8 cellular contexts compared by ENCODE assay signal in genomic region chr1:100458925-100459814, GRCh38.
DNase-seq lines count a peak whose midpoint lies in the region; ATAC-seq and TF ChIP-seq lines count a peak whose summit lies in the region.

No MANE protein-coding gene starts in this region.

- H3K4ac ChIP-seq in neuronal stem cell (ENCODE audit: low read length): no peak overlapping the region

- no peak overlapping the region for H3K14ac ChIP-seq in neuronal stem cell (ENCODE audit: low read length)

- no peaks in the 10 kb centered on the region for H3K79me1 ChIP-seq in neuronal stem cell (ENCODE audit: low read depth, low read length)

- H2BK5ac ChIP-seq in neuronal stem cell (ENCODE audit: low read length): no peak overlapping the region

- H2BK120ac ChIP-seq in neuronal stem cell (ENCODE audit: low read depth, low read length): no peak overlapping the region

- H3K27me3 ChIP-seq in OCI-LY1 (ENCODE audit: insufficient read depth, low read length) (no peaks in the 10 kb centered on the region), neuronal stem cell (ENCODE audit: control insufficient read depth in 3 of 3, insufficient read depth in 3 of 3, low read depth in 1 of 3, low read length in 3 of 3) (no peaks in the 10 kb centered on the region), suprapubic skin (no peaks in the 10 kb centered on the region)

- no CpG with 5 or more reads among the region's 12 CpGs for WGBS in neuronal stem cell (ENCODE audit: extremely low coverage in 2 of 2, insufficient read length in 2 of 2, insufficient replicate concordance in 1 of 2), 2 donors
- WGBS in suprapubic skin: 25% methylated on average over 12 of the region's 12 CpGs

- H3F3A ChIP-seq in OCI-LY1 (ENCODE audit: insufficient read depth, low read length): no peaks in the 10 kb centered on the region

- H3K27ac ChIP-seq in OCI-LY1 (ENCODE audit: low read depth, low read length, poor library complexity, severe bottlenecking): no peak overlapping the region
- H3K27ac ChIP-seq in neuronal stem cell (replicated peaks; ENCODE audit: low read length): peak overlapping the region; percentile 41
- no peak overlapping the region for H3K27ac ChIP-seq in suprapubic skin

- H2AK5ac ChIP-seq in neuronal stem cell (ENCODE audit: low read depth, low read length): no peak overlapping the region

- H3K4me3 ChIP-seq in OCI-LY1 (ENCODE audit: low read depth, low read length, poor library complexity, severe bottlenecking) (no peak overlapping the region), neuronal stem cell (ENCODE audit: low read length in 2 of 2) (no peak overlapping the region), suprapubic skin (no peak overlapping the region)

- H2AFZ ChIP-seq in OCI-LY1 (ENCODE audit: low read length) (no peak overlapping the region), neuronal stem cell (ENCODE audit: low read length) (peak overlapping the region; percentile 47)

- H3K9me3 ChIP-seq in OCI-LY1 (ENCODE audit: low read length) (no peaks in the 10 kb centered on the region), neuronal stem cell (replicated peaks in 1 of 2; ENCODE audit: control insufficient read depth in 2 of 2, insufficient read depth in 1 of 2, low read depth in 1 of 2, low read length in 2 of 2) (no peaks in the 10 kb centered on the region), suprapubic skin (no peaks in the 10 kb centered on the region)

- H3K36me3 ChIP-seq in OCI-LY1 (ENCODE audit: insufficient read depth, low read length) (no peaks in the 10 kb centered on the region), neuronal stem cell (replicated peaks in 1 of 2; ENCODE audit: control insufficient read depth in 2 of 2, insufficient read depth in 2 of 2, low read length in 2 of 2) (peaks cover 2 to 11% of the 10 kb centered on the region in 2 donors), suprapubic skin (no peaks in the 10 kb centered on the region)

- H3K9ac ChIP-seq in OCI-LY1 (ENCODE audit: low read length): no peak overlapping the region
- H3K9ac ChIP-seq in neuronal stem cell (ENCODE audit: low read depth, low read length, poor library complexity): no peak overlapping the region

- no peaks in the 10 kb centered on the region for H3K9me2 ChIP-seq in OCI-LY1 (ENCODE audit: low read depth, low read length)

- H3K79me2 ChIP-seq in OCI-LY1 (ENCODE audit: insufficient read depth, low read length): no peaks in the 10 kb centered on the region

- H3K4me2 ChIP-seq in OCI-LY1 (ENCODE audit: low read length): no peak overlapping the region
- no peak overlapping the region for H3K4me2 ChIP-seq in neuronal stem cell (ENCODE audit: insufficient read depth, low read length, poor library complexity, severe bottlenecking)

- no peaks in the 10 kb centered on the region for H4K20me1 ChIP-seq in OCI-LY1 (ENCODE audit: insufficient read depth, low read length)

- no peak for TF ChIP-seq POLR2A in suprapubic skin (IDR thresholded peaks at IDR 0.05)

- no peak overlapping the region for H4K91ac ChIP-seq in neuronal stem cell (ENCODE audit: low read depth, low read length, poor library complexity)

- no peak overlapping the region for H3K23ac ChIP-seq in neuronal stem cell (ENCODE audit: low read depth, low read length, poor library complexity)

- TF ChIP-seq EP300 in suprapubic skin (IDR thresholded peaks at IDR 0.05): no peak

- H3K4me1 ChIP-seq in OCI-LY1 (ENCODE audit: insufficient read depth, low read length, severe bottlenecking) (peaks cover 8% of the 10 kb centered on the region), neuronal stem cell (ENCODE audit: control insufficient read depth in 2 of 2, insufficient read depth in 1 of 2, low read depth in 1 of 2, low read length in 2 of 2) (peaks cover 1 to 17% of the 10 kb centered on the region in 2 donors), suprapubic skin (peaks cover 10% of the 10 kb centered on the region)

- H3K18ac ChIP-seq in neuronal stem cell (ENCODE audit: low read length): no peak overlapping the region

- no peak overlapping the region for H2BK12ac ChIP-seq in neuronal stem cell (ENCODE audit: low read length)

- no peak overlapping the region for H2BK15ac ChIP-seq in neuronal stem cell (ENCODE audit: low read length)

- TF ChIP-seq CTCF in OCI-LY1 (IDR thresholded peaks at IDR 0.05; ENCODE audit: low read length) (peak; percentile 93), suprapubic skin (IDR thresholded peaks at IDR 0.05) (peak; percentile 68 to 80)

- DNase-seq in DMS53 treated with DMSO at 0.1 percent for 48 hours (lab: John Stamatoyannopoulos, UW; ENCODE audit: unreplicated experiment) (peak; percentile 93), HuH-7 (ENCODE audit: low spot score) (peak; percentile 32), fibroblast of peridontal ligament (ENCODE audit: extremely low read depth) (peak; percentile 89), neuronal stem cell (ENCODE audit: low spot score) (peak; percentile 67), suprapubic skin (ENCODE audit: low spot score in 2 of 2) (peak; percentile 74 to 81)
- peak; percentile 78 to 83 for DNase-seq in activated T-cell treated with anti-CD3 and anti-CD28 coated beads, Interleukin-2, amount 50 U/mL, for 48 hours

- H4K8ac ChIP-seq in neuronal stem cell (ENCODE audit: low read depth, low read length): no peak overlapping the region

- peak; percentile 87 for ATAC-seq in GM21528 (IDR thresholded peaks at IDR 0.05; ENCODE audit: low FRiP score, unreplicated experiment)

Comparison
In these comparisons a context has a peak if more than half of its experiments do, and no peak if none do; other contexts are left out.
1. DNase-seq: peak in every context shown above with its lines; median percentile 93 in DMS53 treated with DMSO at 0.1 percent for 48 hours; 89 in fibroblast of peridontal ligament; 80 in activated T-cell treated with anti-CD3 and anti-CD28 coated beads, Interleukin-2, amount 50 U/mL, for 48 hours; 78 in suprapubic skin; 67 in neuronal stem cell; 32 in HuH-7.